ENCODE assay signal across 6 cellular contexts in the genomic region with DNA sequence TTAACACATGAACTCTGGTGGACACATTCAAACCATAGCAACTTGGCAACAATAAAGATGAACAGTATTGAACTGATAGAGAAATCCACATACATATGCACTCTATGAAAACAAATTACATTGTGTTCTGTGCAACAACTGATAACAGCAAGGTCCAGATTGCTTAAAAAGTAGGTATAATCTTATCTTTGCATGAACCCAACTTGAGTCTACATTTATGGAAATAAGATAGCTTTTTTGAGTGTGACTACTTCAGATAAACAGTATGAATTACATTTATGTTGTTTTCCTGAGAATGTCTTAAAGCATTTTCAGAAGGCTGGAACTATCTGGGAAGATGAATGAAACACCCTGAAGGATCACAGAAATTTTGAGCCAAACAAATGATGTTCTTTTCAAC.
"Had no signal": no experiment of that assay in that cellular context is flagged by ENCODE, and none has a peak within 500 bp of the region (broad histone marks: within the 10 kb centered on the region; RNA-seq: fewer than 3 reads in every experiment).

No MANE protein-coding gene starts in this region.

- H3K4me3 Mint-ChIP-seq: HFFc6 had no signal

- ATAC-seq: HCT116 had no signal

- H3K27ac Mint-ChIP-seq: HFFc6 had no signal

- H3K9me3 Mint-ChIP-seq: HFFc6 had no signal

- DNase-seq: GOT3, H7, HFFc6, IMR-90, KBM-7 had no signal
